In genomic region chr2:230942920-230943896, GRCh38 we compare ENCODE assay signal across 1 cellular context.
TF ChIP-seq lines count a peak whose summit lies in the region.

No MANE protein-coding gene starts in this region.

TF ChIP-seq in HepG2, 621 proteins besides CTCF, POLR2A, EP300 and RAD21:
- TF ChIP-seq ZMYM3 (CRISPR knock-in tag; IDR thresholded peaks at IDR 0.05), result 0 out of 2 replicates have a peak, but pooled peaks have one; percentile 17
- TF ChIP-seq PATZ1 (CRISPR knock-in tag; IDR thresholded peaks at IDR 0.05), result no peak
- peak; percentile 83 for TF ChIP-seq ZNF629 (CRISPR knock-in tag; conservative IDR thresholded peaks at IDR 0.05)
- TF ChIP-seq REL (CRISPR knock-in tag; conservative IDR thresholded peaks at IDR 0.05), result no peak
